In the genomic region with DNA sequence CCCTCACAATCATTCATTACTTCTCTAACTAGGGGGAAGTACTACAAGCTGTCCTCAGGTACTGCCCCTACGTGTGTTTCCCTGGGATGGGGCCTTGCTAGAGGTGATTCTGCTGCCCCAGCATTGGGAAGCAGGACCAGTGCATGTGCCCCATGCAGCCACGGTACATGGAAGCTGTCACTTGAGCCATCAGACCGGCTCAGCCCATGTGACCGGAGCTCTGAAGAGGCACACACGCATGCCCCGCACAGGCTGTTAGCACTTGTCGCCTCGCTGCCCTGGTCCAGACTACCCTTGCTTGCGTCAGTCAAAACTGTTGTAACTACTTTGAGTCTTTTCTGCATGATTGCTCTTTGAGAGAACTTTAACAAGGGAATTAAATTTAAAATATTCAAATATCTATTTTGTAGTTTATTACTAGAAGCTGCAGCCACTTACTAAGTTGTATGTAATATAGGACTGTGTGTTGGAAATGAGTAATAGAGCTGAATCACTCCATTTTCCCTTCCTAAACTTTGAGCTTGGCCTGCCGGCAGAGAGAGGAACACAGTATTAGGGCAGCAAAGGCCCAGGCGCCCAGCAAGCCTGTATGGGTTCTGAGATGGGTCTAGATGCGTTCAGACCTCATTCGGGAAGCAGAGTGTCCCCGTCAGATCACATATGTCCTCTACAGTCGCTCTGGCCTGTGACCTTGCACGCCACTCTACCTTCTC, we compare ENCODE assay signal across 22 cellular contexts. TPM values are rescaled to one million over a fixed set of nuclear protein-coding genes. Genes with fewer than 3 reads are reported as not detected.
DNase-seq lines count a peak whose midpoint lies in the region; ATAC-seq and TF ChIP-seq lines count a peak whose summit lies in the region.
"Had no signal": no experiment of that assay in that cellular context is flagged by ENCODE, and none has a peak within 500 bp of the region (broad histone marks: within the 10 kb centered on the region; RNA-seq: fewer than 3 reads in every experiment).

No MANE protein-coding gene starts in this region.

- DNase-seq in DMS53 (lab: John Stamatoyannopoulos, UW) = peak; percentile 53
- no peak for DNase-seq in DMS53 treated with DMSO at 0.1 percent for 48 hours (lab: John Stamatoyannopoulos, UW; ENCODE audit: unreplicated experiment)
- peak; percentile 4 for DNase-seq in PC-3
- no peak for DNase-seq in foreskin keratinocyte
- DNase-seq in renal cortical epithelial cell (ENCODE audit: low read depth) = peak; percentile 53
- DNase-seq in prostate gland (ENCODE audit: low spot score) = no peak
- DNase-seq: activated CD8-positive, alpha-beta T cell treated with anti-CD3 and anti-CD28 coated beads, Interleukin-2, amount 10 ng/mL, durations not matched to agents 7 days and 5 days; C1 segment of cervical spinal cord; cortex of kidney; DMS79; erythroblast; MM.1S; NCI-H2081; NCI-H524 treated with DMSO at 0.1 percent for 48 hours; ovary; stimulated activated CD4-positive, alpha-beta T cell treated with anti-CD3 and anti-CD28 coated beads, Interleukin-4, amount 100 ng/mL, for 1 hour; stimulated activated CD8-positive, alpha-beta memory T cell treated with anti-CD3 and anti-CD28 coated beads, Interleukin-4, amount 100 ng/mL, for 48 hours; transverse colon had no signal

- no peaks in the 10 kb centered on the region for H3F3A ChIP-seq in PC-3 (ENCODE audit: low read length, unreplicated experiment)

- ATAC-seq in PC-3 (peak; percentile 52), foreskin keratinocyte (peak; percentile 27), GM21717 (IDR thresholded peaks at IDR 0.05; ENCODE audit: unreplicated experiment) (no peak), HG03378 (IDR thresholded peaks at IDR 0.05; ENCODE audit: unreplicated experiment) (no peak)
- ATAC-seq: activated CD8-positive, alpha-beta T cell treated with anti-CD3 and anti-CD28 coated beads, Interleukin-2, amount 10 ng/mL, durations not matched to agents 7 days and 5 days had no signal

- TF ChIP-seq CTCF in PC-3 (conservative IDR thresholded peaks at IDR 0.05; ENCODE audit: low read depth, low read length) (no peak), foreskin keratinocyte (conservative IDR thresholded peaks at IDR 0.05) (no peak), prostate gland (IDR thresholded peaks at IDR 0.05) (no peak)

- H3K4me1 ChIP-seq in PC-3 (ENCODE audit: insufficient read depth, low read length) = peaks cover 13% of the 10 kb centered on the region
- no peaks in the 10 kb centered on the region for H3K4me1 ChIP-seq in foreskin keratinocyte
- H3K4me1 ChIP-seq in prostate gland (replicated peaks) = no peaks in the 10 kb centered on the region

- H3K9me2 ChIP-seq in PC-3 (replicated peaks; ENCODE audit: low read length) = no peaks in the 10 kb centered on the region

- no peak overlapping the region for H3K4me3 ChIP-seq in PC-3 (ENCODE audit: low read length)
- H3K4me3 ChIP-seq in prostate gland = no peak overlapping the region
- H3K4me3 ChIP-seq: hepatocyte, ovary, transverse colon had no signal

- H3K9ac ChIP-seq in PC-3 (ENCODE audit: low read length) = no peak overlapping the region

- H3K36me3 ChIP-seq in PC-3 (ENCODE audit: low read depth, low read length) (no peaks in the 10 kb centered on the region; the same call in 1 of the 2 replicates), prostate gland (no peaks in the 10 kb centered on the region)
- H3K36me3 ChIP-seq: ovary, transverse colon had no signal

- CTCF ChIA-PET in PC-3 (lab: Charles Lee) = no interaction called here

- WGBS in prostate gland = 93% methylated on average over 16 of the region's 16 CpGs

- H3K79me2 ChIP-seq in PC-3 (ENCODE audit: low read length) = no peaks in the 10 kb centered on the region
- H3K79me2 ChIP-seq: hepatocyte had no signal

- no TSS peak for BruUV-seq in PC-3 (replicated peaks; lab: Mats Ljungman, UMichigan)

- no peak overlapping the region for H2AFZ ChIP-seq in PC-3 (ENCODE audit: low read length)
- H2AFZ ChIP-seq: hepatocyte had no signal

- intact Hi-C loops in PC-3 (cut with micrococcal nuclease) (no loop called here), prostate gland (cut with DNase I) (no loop called here)

- H4K20me1 ChIP-seq in PC-3 (ENCODE audit: low read length) = no peaks in the 10 kb centered on the region

- POLR2A ChIA-PET in PC-3 (lab: Charles Lee; ENCODE audit: unreplicated experiment) = interaction anchor here (0.7 kb wide), 1 partner anchor 31 kb away, joined by 4 read pairs; no protein-coding TSS in a partner anchor

- no peaks in the 10 kb centered on the region for H3K27me3 ChIP-seq in PC-3 (ENCODE audit: low read length)
- H3K27me3 ChIP-seq in foreskin keratinocyte = no peaks in the 10 kb centered on the region
- H3K27me3 ChIP-seq in prostate gland (replicated peaks; ENCODE audit: insufficient read depth) = no peaks in the 10 kb centered on the region
- H3K27me3 ChIP-seq: hepatocyte, ovary, transverse colon had no signal

- no peak overlapping the region for H3K4me2 ChIP-seq in PC-3 (ENCODE audit: low read length)
- H3K4me2 ChIP-seq: hepatocyte had no signal

- H3K27ac ChIP-seq in PC-3 (ENCODE audit: low read length) (no peak overlapping the region), foreskin keratinocyte (no peak overlapping the region), prostate gland (no peak overlapping the region)
- H3K27ac ChIP-seq: 22Rv1, hepatocyte, transverse colon had no signal

- TF ChIP-seq POLR2A in prostate gland (IDR thresholded peaks at IDR 0.05) = no peak

- H3K9me3 ChIP-seq in PC-3 (ENCODE audit: low read length) = no peaks in the 10 kb centered on the region
- H3K9me3 ChIP-seq in prostate gland = no peaks in the 10 kb centered on the region
- H3K9me3 ChIP-seq: ovary, transverse colon had no signal

RNA-seq across cellular contexts. Expression of a gene that starts 42.2 kb away (rescaled TPM):
- 1.2 and 2.6 TPM in 2 replicates for total RNA-seq in PC-3 (2014; rRNA removed)
- total RNA-seq in foreskin keratinocyte = 2.2 and 2.6 TPM in 2 replicates
- 4.7 and 5.0 TPM in 2 replicates for polyA plus RNA-seq in foreskin keratinocyte
- 7.3 and 8.0 TPM in 2 replicates for total RNA-seq in renal cortical epithelial cell
- total RNA-seq in prostate gland = 10 to 100 TPM; 18.7 to 19.8 TPM

Comparison
In these comparisons a context has a peak if more than half of its experiments do, and no peak if none do; other contexts are left out.
1. DNase-seq: peak in DMS53 (single experiment), PC-3 (single experiment) and renal cortical epithelial cell (single experiment); none in DMS53 treated with DMSO at 0.1 percent for 48 hours (single experiment), foreskin keratinocyte (0 of 2) and prostate gland (single experiment).
2. ATAC-seq: peak in PC-3 (single experiment) and foreskin keratinocyte (single experiment); none in GM21717 (single experiment) and HG03378 (single experiment).